16 cellular contexts compared by ENCODE assay signal in genomic region chr11:3588776-3589175, GRCh38. TPM values are rescaled to one million over a fixed set of nuclear protein-coding genes. Genes with fewer than 3 reads are reported as not detected.
"Had no signal": no experiment of that assay in that cellular context is flagged by ENCODE, and none has a peak within 500 bp of the region (broad histone marks: within the 10 kb centered on the region; RNA-seq: fewer than 3 reads in every experiment).

No MANE protein-coding gene starts in this region.

RNA-seq across cellular contexts. Expression of gene ART5, which starts 53.0 kb away (rescaled TPM):
- total RNA-seq: naive thymus-derived CD8-positive, alpha-beta T cell; natural killer cell treated with Interleukin-12 subunit alpha and Interleukin-12 subunit beta and Interleukin-15 and Interleukin-18, amount 100 ng/mL, for 72 hours; posterior vena cava; pulmonary artery endothelial cell; spleen; suprapubic skin; urinary bladder had no signal
- polyA plus RNA-seq: naive thymus-derived CD8-positive, alpha-beta T cell; spleen had no signal

RNA-seq across cellular contexts. Expression of gene ART1, which starts 56.2 kb away (rescaled TPM):
- total RNA-seq: naive thymus-derived CD8-positive, alpha-beta T cell; natural killer cell treated with Interleukin-12 subunit alpha and Interleukin-12 subunit beta and Interleukin-15 and Interleukin-18, amount 100 ng/mL, for 72 hours; neural crest cell; omental fat pad; osteocyte; pancreas; prostate gland; pulmonary artery endothelial cell; right atrium auricular region; sciatic nerve; smooth muscle cell; spleen; suprapubic skin; urinary bladder; uterus had no signal
- polyA plus RNA-seq: naive thymus-derived CD8-positive, alpha-beta T cell; pancreas; smooth muscle cell; spleen; urinary bladder had no signal
